In genomic region chr12:54301428-54302045, GRCh38 we compare ENCODE assay signal across 1 cellular context.
A peak's percentile ranks its signal among the peaks of the same experiment; 100 is the strongest.
TF ChIP-seq lines count a peak whose summit lies in the region.

No MANE protein-coding gene starts in this region.

TF ChIP-seq in WTC11, 78 proteins besides CTCF, POLR2A, EP300 and RAD21 (continued from another document):
- TF ChIP-seq USF1 (CRISPR knock-in tag; IDR thresholded peaks at IDR 0.05), result peak; percentile 14; the same call in 1 of the 2 replicates
- no peak for TF ChIP-seq TCF7 (CRISPR knock-in tag; IDR thresholded peaks at IDR 0.05; ENCODE audit: low read depth)
